8 cellular contexts compared by ENCODE assay signal in genomic region chr9:136119259-136120118, GRCh38. TPM values are rescaled to one million over a fixed set of nuclear protein-coding genes. Genes with fewer than 3 reads are reported as not detected.
DNase-seq lines count a peak whose midpoint lies in the region; ATAC-seq and TF ChIP-seq lines count a peak whose summit lies in the region.

No MANE protein-coding gene starts in this region.

- H3K4me3 Mint-ChIP-seq in naive thymus-derived CD8-positive, alpha-beta T cell = peak overlapping the region; percentile 61 to 88 (median 72)

- peak; percentile 5 for ATAC-seq in HG02852 (IDR thresholded peaks at IDR 0.05; ENCODE audit: unreplicated experiment)
- peak in 1 of 2 donors; percentile 2 for ATAC-seq in naive thymus-derived CD8-positive, alpha-beta T cell

- no peaks in the 10 kb centered on the region for H3K79me2 ChIP-seq in SU-DHL-6 (ENCODE audit: insufficient read depth, low read length)

- peak overlapping the region; percentile 38 for H2AFZ ChIP-seq in SU-DHL-6 (ENCODE audit: low read depth, low read length, severe bottlenecking)

- no peaks in the 10 kb centered on the region for H3K36me3 Mint-ChIP-seq in naive thymus-derived CD8-positive, alpha-beta T cell

- H3K27me3 ChIP-seq in SU-DHL-6 (ENCODE audit: low read length) = no peaks in the 10 kb centered on the region

- no peaks in the 10 kb centered on the region for H3K9me3 ChIP-seq in SU-DHL-6 (ENCODE audit: insufficient read depth, low read length)

- no peaks in the 10 kb centered on the region for H3K9me3 Mint-ChIP-seq in naive thymus-derived CD8-positive, alpha-beta T cell

- H3K4me1 Mint-ChIP-seq in naive thymus-derived CD8-positive, alpha-beta T cell = peaks cover 2 to 28% (median 15%) of the 10 kb centered on the region in 4 donors

- peak overlapping the region; percentile 55 for H3K4me2 ChIP-seq in SU-DHL-6 (ENCODE audit: low read depth, low read length, poor library complexity, severe bottlenecking)

- in situ Hi-C loops in G401 (cut with HindIII; ENCODE audit: low sequenced_read_pairs) = no loop called here

- H3K9ac ChIP-seq in SU-DHL-6 (ENCODE audit: low read length) = peak overlapping the region; percentile 95

- H3K4me3 ChIP-seq in SU-DHL-6 (ENCODE audit: insufficient read depth, low read length, poor library complexity, severe bottlenecking) = peak overlapping the region; percentile 79

- POLR2A ChIA-PET in naive thymus-derived CD8-positive, alpha-beta T cell (lab: Charles Lee) = interaction anchor here (0.7 to 8.4 kb wide), 5 partner anchors 12 to 158 kb away, joined by 4 to 92 read pairs (median 6); partner anchors contain the start of genes NACC2 and UBAC1

- H3K27me3 Mint-ChIP-seq in naive thymus-derived CD8-positive, alpha-beta T cell = no peaks in the 10 kb centered on the region

- no peaks in the 10 kb centered on the region for H4K20me1 ChIP-seq in SU-DHL-6 (ENCODE audit: low read depth, low read length)

- no peaks in the 10 kb centered on the region for H3K36me3 ChIP-seq in SU-DHL-6 (ENCODE audit: low read length)

- TF ChIP-seq CTCF in SU-DHL-6 (IDR thresholded peaks at IDR 0.05; ENCODE audit: insufficient read depth, low read length, poor library complexity, severe bottlenecking) = no peak

- DNase-seq in EL (peak; percentile 80), epithelial cell of prostate (ENCODE audit: low read depth, low spot score) (no peak), NCI-H2107 (lab: John Stamatoyannopoulos, UW) (no peak), mucosa of gallbladder (ENCODE audit: low spot score) (no peak), G401 (ENCODE audit: low spot score) (no peak)
- peak in 3 of 10 donors; percentile 25 to 45 (median 35) for DNase-seq in naive thymus-derived CD8-positive, alpha-beta T cell

- H3K9me2 ChIP-seq in SU-DHL-6 (replicated peaks; ENCODE audit: insufficient read depth, low read length) = no peaks in the 10 kb centered on the region

- peak overlapping the region in 8 of 10 donors; percentile 50 to 91 (median 81) for H3K27ac Mint-ChIP-seq in naive thymus-derived CD8-positive, alpha-beta T cell

- H3K27ac ChIP-seq in SU-DHL-6 (ENCODE audit: low read depth, low read length) (peak overlapping the region; percentile 72), epithelial cell of prostate (peak overlapping the region; percentile 86)

- no peaks in the 10 kb centered on the region for H3F3A ChIP-seq in SU-DHL-6 (ENCODE audit: insufficient read depth)

RNA-seq across cellular contexts. Expression of gene TMEM250, which starts 0.8 kb away (rescaled TPM):
- total RNA-seq in naive thymus-derived CD8-positive, alpha-beta T cell = 10 to 100 TPM; 38.1 to 38.2 TPM
- polyA plus RNA-seq in naive thymus-derived CD8-positive, alpha-beta T cell = 10 to 100 TPM; 39.1 to 51.7 (median 40.3) TPM
- 40.6 TPM for total RNA-seq in mucosa of gallbladder
- total RNA-seq in G401 (2014; rRNA removed; shearing (Covaris generic)) = 48.3 and 51.4 TPM in 2 replicates

RNA-seq across cellular contexts. Expression of gene NACC2, which starts 24.4 kb away (rescaled TPM):
- total RNA-seq in naive thymus-derived CD8-positive, alpha-beta T cell = 10 to 100 TPM in 1 of 2 experiments, 1 to 10 TPM in 1; 9.5 to 10.4 TPM
- polyA plus RNA-seq in naive thymus-derived CD8-positive, alpha-beta T cell = 1 to 10 TPM; 1.0 to 1.3 (median 1.3) TPM
- total RNA-seq in mucosa of gallbladder = 59.6 TPM
- 12.8 and 13.9 TPM in 2 replicates for total RNA-seq in G401 (2014; rRNA removed; shearing (Covaris generic))
